Comparison of ENCODE assay signal across 1 cellular context in genomic region chr20:884983-885952, GRCh38.
TF ChIP-seq lines count a peak whose summit lies in the region.

No MANE protein-coding gene starts in this region.

TF ChIP-seq in WTC11, 78 proteins besides CTCF, POLR2A, EP300 and RAD21 (continued from another document and continues in another):
- TF ChIP-seq ZNF532 (CRISPR knock-in tag; IDR thresholded peaks at IDR 0.05; ENCODE audit: borderline replicate concordance) (no peak), MXD4 (CRISPR knock-in tag; IDR thresholded peaks at IDR 0.05; ENCODE audit: borderline replicate concordance) (no peak), CBFB (CRISPR knock-in tag; IDR thresholded peaks at IDR 0.05; ENCODE audit: low read depth) (peak; percentile 71; the same call in 1 of the 2 replicates), JUN (CRISPR knock-in tag; IDR thresholded peaks at IDR 0.05) (no peak), EMX1 (CRISPR knock-in tag; IDR thresholded peaks at IDR 0.05) (no peak), SMAD4 (CRISPR knock-in tag; IDR thresholded peaks at IDR 0.05) (no peak), GRHL2 (CRISPR knock-in tag; IDR thresholded peaks at IDR 0.05; ENCODE audit: insufficient replicate concordance, severe bottlenecking) (no peak), GABPB1 (CRISPR knock-in tag; IDR thresholded peaks at IDR 0.05) (no peak), CREB1 (CRISPR knock-in tag; IDR thresholded peaks at IDR 0.05) (no peak), ZNF121 (CRISPR knock-in tag; IDR thresholded peaks at IDR 0.05) (no peak), ARID4B (CRISPR knock-in tag; IDR thresholded peaks at IDR 0.05; ENCODE audit: borderline replicate concordance) (0 out of 2 replicates have a peak, but pooled peaks have one; percentile 34), TCF7 (CRISPR knock-in tag; IDR thresholded peaks at IDR 0.05; ENCODE audit: low read depth) (no peak), ZNF138 (CRISPR knock-in tag; conservative IDR thresholded peaks at IDR 0.05) (0 out of 2 replicates have a peak, but pooled peaks have one; percentile 39), NR3C1 (CRISPR knock-in tag; conservative IDR thresholded peaks at IDR 0.05; ENCODE audit: low read depth) (0 out of 2 replicates have a peak, but pooled peaks have one; percentile 66), ZNF425 (CRISPR knock-in tag; conservative IDR thresholded peaks at IDR 0.05) (no peak), ZNF232 (CRISPR knock-in tag; IDR thresholded peaks at IDR 0.05) (no peak), RELA (CRISPR knock-in tag; IDR thresholded peaks at IDR 0.05; ENCODE audit: borderline replicate concordance) (no peak), USF1 (CRISPR knock-in tag; IDR thresholded peaks at IDR 0.05) (no peak), NR1H2 (CRISPR knock-in tag; IDR thresholded peaks at IDR 0.05) (no peak), TEAD1 (CRISPR knock-in tag; IDR thresholded peaks at IDR 0.05) (no peak; the same call in 1 of the 2 replicates), CDX4 (CRISPR knock-in tag; IDR thresholded peaks at IDR 0.05; ENCODE audit: borderline replicate concordance) (no peak), RORB (CRISPR knock-in tag; IDR thresholded peaks at IDR 0.05) (no peak), PRRX2 (CRISPR knock-in tag; IDR thresholded peaks at IDR 0.05) (no peak), FOXK1 (CRISPR knock-in tag; IDR thresholded peaks at IDR 0.05) (peak; percentile 86), ETV6 (CRISPR knock-in tag; IDR thresholded peaks at IDR 0.05) (peak; percentile 74; the same call in 1 of the 2 replicates)
- TF ChIP-seq, protein P1, sequence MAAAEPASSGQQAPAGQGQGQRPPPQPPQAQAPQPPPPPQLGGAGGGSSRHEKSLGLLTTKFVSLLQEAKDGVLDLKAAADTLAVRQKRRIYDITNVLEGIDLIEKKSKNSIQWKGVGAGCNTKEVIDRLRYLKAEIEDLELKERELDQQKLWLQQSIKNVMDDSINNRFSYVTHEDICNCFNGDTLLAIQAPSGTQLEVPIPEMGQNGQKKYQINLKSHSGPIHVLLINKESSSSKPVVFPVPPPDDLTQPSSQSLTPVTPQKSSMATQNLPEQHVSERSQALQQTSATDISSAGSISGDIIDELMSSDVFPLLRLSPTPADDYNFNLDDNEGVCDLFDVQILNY (CRISPR knock-in tag; IDR thresholded peaks at IDR 0.05) = no peak; the same call in 1 of the 2 replicates
- TF ChIP-seq, protein P2, sequence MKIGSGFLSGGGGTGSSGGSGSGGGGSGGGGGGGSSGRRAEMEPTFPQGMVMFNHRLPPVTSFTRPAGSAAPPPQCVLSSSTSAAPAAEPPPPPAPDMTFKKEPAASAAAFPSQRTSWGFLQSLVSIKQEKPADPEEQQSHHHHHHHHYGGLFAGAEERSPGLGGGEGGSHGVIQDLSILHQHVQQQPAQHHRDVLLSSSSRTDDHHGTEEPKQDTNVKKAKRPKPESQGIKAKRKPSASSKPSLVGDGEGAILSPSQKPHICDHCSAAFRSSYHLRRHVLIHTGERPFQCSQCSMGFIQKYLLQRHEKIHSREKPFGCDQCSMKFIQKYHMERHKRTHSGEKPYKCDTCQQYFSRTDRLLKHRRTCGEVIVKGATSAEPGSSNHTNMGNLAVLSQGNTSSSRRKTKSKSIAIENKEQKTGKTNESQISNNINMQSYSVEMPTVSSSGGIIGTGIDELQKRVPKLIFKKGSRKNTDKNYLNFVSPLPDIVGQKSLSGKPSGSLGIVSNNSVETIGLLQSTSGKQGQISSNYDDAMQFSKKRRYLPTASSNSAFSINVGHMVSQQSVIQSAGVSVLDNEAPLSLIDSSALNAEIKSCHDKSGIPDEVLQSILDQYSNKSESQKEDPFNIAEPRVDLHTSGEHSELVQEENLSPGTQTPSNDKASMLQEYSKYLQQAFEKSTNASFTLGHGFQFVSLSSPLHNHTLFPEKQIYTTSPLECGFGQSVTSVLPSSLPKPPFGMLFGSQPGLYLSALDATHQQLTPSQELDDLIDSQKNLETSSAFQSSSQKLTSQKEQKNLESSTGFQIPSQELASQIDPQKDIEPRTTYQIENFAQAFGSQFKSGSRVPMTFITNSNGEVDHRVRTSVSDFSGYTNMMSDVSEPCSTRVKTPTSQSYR (CRISPR knock-in tag; IDR thresholded peaks at IDR 0.05) = 0 out of 2 replicates have a peak, but pooled peaks have one; percentile 56
- TF ChIP-seq, protein P3, sequence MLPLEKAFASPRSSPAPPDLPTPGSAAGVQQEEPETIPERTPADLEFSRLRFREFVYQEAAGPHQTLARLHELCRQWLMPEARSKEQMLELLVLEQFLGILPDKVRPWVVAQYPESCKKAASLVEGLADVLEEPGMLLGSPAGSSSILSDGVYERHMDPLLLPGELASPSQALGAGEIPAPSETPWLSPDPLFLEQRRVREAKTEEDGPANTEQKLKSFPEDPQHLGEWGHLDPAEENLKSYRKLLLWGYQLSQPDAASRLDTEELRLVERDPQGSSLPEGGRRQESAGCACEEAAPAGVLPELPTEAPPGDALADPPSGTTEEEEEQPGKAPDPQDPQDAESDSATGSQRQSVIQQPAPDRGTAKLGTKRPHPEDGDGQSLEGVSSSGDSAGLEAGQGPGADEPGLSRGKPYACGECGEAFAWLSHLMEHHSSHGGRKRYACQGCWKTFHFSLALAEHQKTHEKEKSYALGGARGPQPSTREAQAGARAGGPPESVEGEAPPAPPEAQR (CRISPR knock-in tag; IDR thresholded peaks at IDR 0.05) = no peak
- TF ChIP-seq, protein P4, sequence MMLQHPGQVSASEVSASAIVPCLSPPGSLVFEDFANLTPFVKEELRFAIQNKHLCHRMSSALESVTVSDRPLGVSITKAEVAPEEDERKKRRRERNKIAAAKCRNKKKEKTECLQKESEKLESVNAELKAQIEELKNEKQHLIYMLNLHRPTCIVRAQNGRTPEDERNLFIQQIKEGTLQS (CRISPR knock-in tag; conservative IDR thresholded peaks at IDR 0.05) = no peak
- TF ChIP-seq, protein P5, sequence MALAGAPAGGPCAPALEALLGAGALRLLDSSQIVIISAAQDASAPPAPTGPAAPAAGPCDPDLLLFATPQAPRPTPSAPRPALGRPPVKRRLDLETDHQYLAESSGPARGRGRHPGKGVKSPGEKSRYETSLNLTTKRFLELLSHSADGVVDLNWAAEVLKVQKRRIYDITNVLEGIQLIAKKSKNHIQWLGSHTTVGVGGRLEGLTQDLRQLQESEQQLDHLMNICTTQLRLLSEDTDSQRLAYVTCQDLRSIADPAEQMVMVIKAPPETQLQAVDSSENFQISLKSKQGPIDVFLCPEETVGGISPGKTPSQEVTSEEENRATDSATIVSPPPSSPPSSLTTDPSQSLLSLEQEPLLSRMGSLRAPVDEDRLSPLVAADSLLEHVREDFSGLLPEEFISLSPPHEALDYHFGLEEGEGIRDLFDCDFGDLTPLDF (CRISPR knock-in tag; IDR thresholded peaks at IDR 0.05) = no peak; the same call in 1 of the 2 replicates
- TF ChIP-seq, protein P6, sequence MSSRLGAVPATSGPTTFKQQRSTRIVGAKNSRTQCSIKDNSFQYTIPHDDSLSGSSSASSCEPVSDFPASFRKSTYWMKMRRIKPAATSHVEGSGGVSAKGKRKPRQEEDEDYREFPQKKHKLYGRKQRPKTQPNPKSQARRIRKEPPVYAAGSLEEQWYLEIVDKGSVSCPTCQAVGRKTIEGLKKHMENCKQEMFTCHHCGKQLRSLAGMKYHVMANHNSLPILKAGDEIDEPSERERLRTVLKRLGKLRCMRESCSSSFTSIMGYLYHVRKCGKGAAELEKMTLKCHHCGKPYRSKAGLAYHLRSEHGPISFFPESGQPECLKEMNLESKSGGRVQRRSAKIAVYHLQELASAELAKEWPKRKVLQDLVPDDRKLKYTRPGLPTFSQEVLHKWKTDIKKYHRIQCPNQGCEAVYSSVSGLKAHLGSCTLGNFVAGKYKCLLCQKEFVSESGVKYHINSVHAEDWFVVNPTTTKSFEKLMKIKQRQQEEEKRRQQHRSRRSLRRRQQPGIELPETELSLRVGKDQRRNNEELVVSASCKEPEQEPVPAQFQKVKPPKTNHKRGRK (CRISPR knock-in tag; IDR thresholded peaks at IDR 0.05; ENCODE audit: borderline replicate concordance) = no peak
- TF ChIP-seq, protein P7, sequence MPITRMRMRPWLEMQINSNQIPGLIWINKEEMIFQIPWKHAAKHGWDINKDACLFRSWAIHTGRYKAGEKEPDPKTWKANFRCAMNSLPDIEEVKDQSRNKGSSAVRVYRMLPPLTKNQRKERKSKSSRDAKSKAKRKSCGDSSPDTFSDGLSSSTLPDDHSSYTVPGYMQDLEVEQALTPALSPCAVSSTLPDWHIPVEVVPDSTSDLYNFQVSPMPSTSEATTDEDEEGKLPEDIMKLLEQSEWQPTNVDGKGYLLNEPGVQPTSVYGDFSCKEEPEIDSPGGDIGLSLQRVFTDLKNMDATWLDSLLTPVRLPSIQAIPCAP (CRISPR knock-in tag; IDR thresholded peaks at IDR 0.05) = no peak
